ENCODE assay signal across 16 cellular contexts in the genomic region with DNA sequence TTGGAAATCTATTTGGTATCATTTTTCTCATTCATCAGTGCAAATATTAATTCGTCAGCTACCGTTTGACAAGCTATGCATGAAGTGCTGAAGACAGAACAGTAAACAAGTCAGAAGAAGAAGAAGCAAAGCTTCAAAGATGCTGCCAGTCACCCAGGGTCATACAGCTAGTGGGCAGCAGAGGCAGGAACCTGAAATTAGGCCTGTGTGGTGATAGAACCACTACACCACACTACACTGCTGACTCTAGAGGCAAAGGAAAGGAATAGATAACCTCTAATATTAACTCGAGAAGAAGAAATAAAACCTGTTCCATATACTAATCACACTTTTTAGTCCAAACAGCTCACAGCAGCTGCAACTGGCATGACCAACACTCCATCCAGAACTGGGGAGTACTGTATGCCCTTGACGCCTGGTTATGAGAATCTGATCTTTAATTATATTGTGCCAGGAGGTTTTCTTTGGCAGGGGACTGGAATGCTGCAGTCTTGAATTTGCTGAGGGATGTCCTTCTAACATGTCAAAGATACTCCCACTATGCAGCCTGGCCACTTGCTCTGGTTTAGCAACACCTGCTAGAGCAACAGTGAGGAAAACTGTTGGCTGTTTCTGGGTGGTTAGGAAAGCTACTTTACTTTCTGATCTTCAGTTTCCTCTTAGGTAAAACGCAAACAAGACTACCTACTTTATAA.
A peak's percentile ranks its signal among the peaks of the same experiment; 100 is the strongest.
DNase-seq lines count a peak whose midpoint lies in the region; ATAC-seq and TF ChIP-seq lines count a peak whose summit lies in the region.
"Had no signal": no experiment of that assay in that cellular context is flagged by ENCODE, and none has a peak within 500 bp of the region (broad histone marks: within the 10 kb centered on the region; RNA-seq: fewer than 3 reads in every experiment).

No MANE protein-coding gene starts in this region.

- 83% methylated on average over 5 of the region's 5 CpGs for WGBS in mammary epithelial cell (ENCODE audit: low coverage, missing lambda C conversion rate)

- TF ChIP-seq CTCF in HL-60 (IDR thresholded peaks at IDR 0.05; ENCODE audit: insufficient read depth, low read length) (no peak), mammary epithelial cell (conservative IDR thresholded peaks at IDR 0.05 in 1 of 2, IDR thresholded peaks at IDR 0.05 in 1 of 2; ENCODE audit: extremely low read depth in 1 of 2, insufficient read depth in 1 of 2, low read depth in 1 of 2, low read length in 2 of 2) (peak in 1 of 2 donors; percentile 15), neutrophil (IDR thresholded peaks at IDR 0.05) (no peak)

- peak; percentile 47 for DNase-seq in NCI-H1092 treated with DMSO at 0.1 percent for 48 hours (lab: John Stamatoyannopoulos, UW)
- no peak for DNase-seq in NCI-H1092 (lab: John Stamatoyannopoulos, UW)
- no peak for DNase-seq in HL-60 (ENCODE audit: low read depth in 1 of 2, low spot score in 1 of 2)
- no peak for DNase-seq in mammary epithelial cell
- no peak for DNase-seq in Kasumi-1 (lab: John Stamatoyannopoulos, UW)
- no peak for DNase-seq in T-helper 9 cell
- DNase-seq: 8988T; activated T-cell treated with anti-CD3 and anti-CD28 coated beads, Interleukin-2, amount 50 U/mL, for 72 hours; endodermal cell; HCEC 1CT; natural killer cell; NCI-H187; small intestine; uterus had no signal

- H3K36me3 ChIP-seq in mammary epithelial cell (ENCODE audit: insufficient read depth, low read length) (no peaks in the 10 kb centered on the region), neutrophil (no peaks in the 10 kb centered on the region)
- H3K36me3 ChIP-seq: uterus had no signal

- CTCF ChIA-PET in mammary epithelial cell (lab: Charles Lee; ENCODE audit: low non-redundant PET) = interaction anchor here (0.5 to 0.6 kb wide), 2 partner anchors 39 to 353 kb away, joined by 3 to 5 read pairs; no protein-coding TSS in a partner anchor

- H3K9me3 ChIP-seq in mammary epithelial cell (replicated peaks; ENCODE audit: insufficient read depth, low read length) = no peaks in the 10 kb centered on the region
- H3K9me3 ChIP-seq in neutrophil = no peaks in the 10 kb centered on the region
- H3K9me3 ChIP-seq: uterus had no signal

- H3K4me3 ChIP-seq in HL-60 (replicated peaks; ENCODE audit: insufficient read depth, low read length) (no peak overlapping the region), mammary epithelial cell (replicated peaks in 1 of 3; ENCODE audit: insufficient read depth in 1 of 3, low read depth in 2 of 3, low read length in 3 of 3) (no peak overlapping the region), neutrophil (ENCODE audit: low read depth in 1 of 2, low read length in 1 of 2) (no peak overlapping the region)
- H3K4me3 ChIP-seq: uterus had no signal

- intact Hi-C loops in mammary epithelial cell (cut with micrococcal nuclease) = no loop called here

- no peak for ATAC-seq in HG03354 (IDR thresholded peaks at IDR 0.05; ENCODE audit: poor library complexity, severe bottlenecking, unreplicated experiment)
- ATAC-seq: activated T-cell treated with anti-CD3 and anti-CD28 coated beads, Interleukin-2, amount 50 U/mL, for 72 hours; natural killer cell had no signal

- H3K4me1 ChIP-seq in mammary epithelial cell (ENCODE audit: insufficient read depth, low read length) (peaks cover 35% of the 10 kb centered on the region), neutrophil (ENCODE audit: control insufficient read depth in 1 of 2, insufficient read depth in 1 of 2, low read depth in 1 of 2, low read length in 1 of 2) (peaks cover 74 to 97% of the 10 kb centered on the region in 2 experiments)
- H3K4me1 ChIP-seq: uterus had no signal

- H3K79me2 ChIP-seq in mammary epithelial cell (ENCODE audit: insufficient read depth, low read length) = peaks cover 87% of the 10 kb centered on the region

- peak overlapping the region; percentile 48 for H3K4me2 ChIP-seq in mammary epithelial cell (ENCODE audit: insufficient read depth, low read depth, low read length)

- H4K20me1 ChIP-seq in mammary epithelial cell (ENCODE audit: insufficient read depth, low read length) = no peaks in the 10 kb centered on the region

- H3K27me3 ChIP-seq in HL-60 (ENCODE audit: insufficient read depth, poor library complexity, severe bottlenecking) (no peaks in the 10 kb centered on the region), mammary epithelial cell (ENCODE audit: insufficient read depth, low read length) (no peaks in the 10 kb centered on the region), neutrophil (no peaks in the 10 kb centered on the region)
- H3K27me3 ChIP-seq: uterus had no signal

- in situ Hi-C loops in mammary epithelial cell (cut with MboI; ENCODE audit: low sequenced_read_pairs in 2 of 2) = no loop called here

- no peak overlapping the region for H2AFZ ChIP-seq in mammary epithelial cell (ENCODE audit: low read depth, low read length)

- BruUV-seq in mammary epithelial cell (replicated peaks; lab: Mats Ljungman, UMichigan) = no TSS peak

- dilution Hi-C loops in mammary epithelial cell (cut with HindIII; ENCODE audit: low sequenced_read_pairs) = no loop called here

- H3K9ac ChIP-seq in mammary epithelial cell (ENCODE audit: insufficient read depth, low read length) = no peak overlapping the region

- H3K27ac ChIP-seq in HL-60 (replicated peaks) (peak overlapping the region; percentile 1; the same call in 1 of the 2 replicates), mammary epithelial cell (ENCODE audit: insufficient read depth, low read depth, low read length) (peak overlapping the region; percentile 18), neutrophil (peak overlapping the region; percentile 95)
- H3K27ac ChIP-seq: uterus had no signal

Comparison
In these comparisons a context has a peak if more than half of its experiments do, and no peak if none do; other contexts are left out.
1. H3K27ac ChIP-seq: peak in every context shown above with its lines; median percentile 95 in neutrophil; 18 in mammary epithelial cell; 1 in HL-60.